ENCODE assay signal across 1 cellular context in genomic region chr6:13068558-13069210, GRCh38.
TF ChIP-seq lines count a peak whose summit lies in the region.

No MANE protein-coding gene starts in this region.

TF ChIP-seq in HepG2, 621 proteins besides CTCF, POLR2A, EP300 and RAD21 (continued from another document):
- TF ChIP-seq ZNF639 (CRISPR knock-in tag; conservative IDR thresholded peaks at IDR 0.05): no peak
- TF ChIP-seq SOX6 (IDR thresholded peaks at IDR 0.05): no peak
- TF ChIP-seq SOX6 (CRISPR knock-in tag; IDR thresholded peaks at IDR 0.05): no peak
- no peak for TF ChIP-seq HIVEP1 (CRISPR knock-in tag; IDR thresholded peaks at IDR 0.05)
- no peak for TF ChIP-seq IRF9 (CRISPR knock-in tag; IDR thresholded peaks at IDR 0.05; ENCODE audit: borderline replicate concordance)
- TF ChIP-seq ZNF224 (CRISPR knock-in tag; IDR thresholded peaks at IDR 0.05): no peak
- TF ChIP-seq ZNF274 (CRISPR knock-in tag; IDR thresholded peaks at IDR 0.05): no peak
- no peak for TF ChIP-seq ATF4 (CRISPR knock-in tag; IDR thresholded peaks at IDR 0.05)
- TF ChIP-seq TRIM24 (CRISPR knock-in tag; IDR thresholded peaks at IDR 0.05): no peak
- no peak for TF ChIP-seq SNAPC4 (CRISPR knock-in tag; IDR thresholded peaks at IDR 0.05)
- no peak for TF ChIP-seq MTA3 (CRISPR knock-in tag; IDR thresholded peaks at IDR 0.05)
- no peak for TF ChIP-seq ZNF432 (CRISPR knock-in tag; IDR thresholded peaks at IDR 0.05; ENCODE audit: borderline replicate concordance)
- TF ChIP-seq ZFP41 (CRISPR knock-in tag; IDR thresholded peaks at IDR 0.05; ENCODE audit: borderline replicate concordance): no peak
- no peak for TF ChIP-seq TFAP4 (IDR thresholded peaks at IDR 0.05; ENCODE audit: borderline replicate concordance, low read depth)
